ENCODE assay signal across 16 cellular contexts in the genomic region with DNA sequence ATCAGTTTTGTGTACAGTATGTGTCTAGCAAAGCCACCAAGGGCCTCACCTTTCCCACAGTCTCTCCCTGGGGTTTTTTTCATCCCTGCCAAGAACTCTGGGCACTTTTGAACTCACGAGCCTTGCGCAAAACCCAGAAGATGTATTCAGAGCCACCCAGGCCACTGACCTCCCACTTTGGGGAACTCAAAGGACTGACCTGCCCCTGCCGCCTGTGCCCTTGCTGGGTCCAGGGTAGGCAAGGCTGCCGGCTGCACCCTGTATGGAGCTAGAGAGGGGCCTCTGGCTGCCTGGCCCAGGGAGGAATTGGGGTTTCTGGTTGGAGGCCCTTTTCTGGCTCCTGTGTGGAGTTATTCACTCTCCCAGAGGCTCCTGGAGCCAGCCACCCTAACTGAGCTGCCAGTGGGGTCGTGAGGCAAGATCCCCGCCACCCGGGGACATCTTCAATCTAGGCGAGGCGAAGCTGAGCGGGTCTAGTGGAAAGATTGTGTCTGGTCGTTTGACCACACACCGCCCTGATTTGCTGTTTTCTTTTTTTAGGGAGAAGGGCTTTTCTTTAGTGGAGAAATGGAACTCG. TPM values are rescaled to one million over a fixed set of nuclear protein-coding genes. Genes with fewer than 3 reads are reported as not detected.
DNase-seq lines count a peak whose midpoint lies in the region; TF ChIP-seq lines count a peak whose summit lies in the region.
"Had no signal": no experiment of that assay in that cellular context is flagged by ENCODE, and none has a peak within 500 bp of the region (broad histone marks: within the 10 kb centered on the region; RNA-seq: fewer than 3 reads in every experiment).

No MANE protein-coding gene starts in this region.

- WGBS in mammary epithelial cell (ENCODE audit: low coverage, missing lambda C conversion rate) = 98% methylated on average over 12 of the region's 13 CpGs

- BruUV-seq in Calu3 (replicated peaks; lab: Mats Ljungman, UMichigan) = no TSS peak
- BruUV-seq in mammary epithelial cell (replicated peaks; lab: Mats Ljungman, UMichigan) = TSS peak; percentile 9

- H3K9me3 ChIP-seq in HUES48 (ENCODE audit: control insufficient read depth, insufficient read depth, low read length) = no peaks in the 10 kb centered on the region
- H3K9me3 ChIP-seq in mammary epithelial cell (replicated peaks; ENCODE audit: insufficient read depth, low read length) = no peaks in the 10 kb centered on the region
- H3K9me3 ChIP-seq: gastrocnemius medialis, MG63, psoas muscle had no signal

- dilution Hi-C loops in mammary epithelial cell (cut with HindIII; ENCODE audit: low sequenced_read_pairs) = no loop called here

- H4K20me1 ChIP-seq in mammary epithelial cell (ENCODE audit: insufficient read depth, low read length) = no peaks in the 10 kb centered on the region

- no peak for DNase-seq in Calu3
- no peak for DNase-seq in mammary epithelial cell
- DNase-seq in epidermal melanocyte (ENCODE audit: insufficient read length, low spot score) = no peak
- DNase-seq in brain microvascular endothelial cell = no peak
- no peak for DNase-seq in GM19238 (ENCODE audit: insufficient read length, low spot score)
- DNase-seq in NCI-H2196 (lab: John Stamatoyannopoulos, UW; ENCODE audit: unreplicated experiment) = no peak
- DNase-seq: activated gamma-delta T cell treated with Interleukin-2 at 50 U/mL for 16 hours; gastrocnemius medialis; left colon; MG63; psoas muscle; stimulated activated CD4-positive, alpha-beta T cell treated with anti-CD3 and anti-CD28 coated beads, Interleukin-4, amount 100 ng/mL, for 1 hour; substantia nigra had no signal

- peaks cover 34% of the 10 kb centered on the region for H3K79me2 ChIP-seq in mammary epithelial cell (ENCODE audit: insufficient read depth, low read length)

- CTCF ChIA-PET in Calu3 (lab: Charles Lee) = interaction anchor here (1.1 kb wide), 1 partner anchor 44 kb away, joined by 4 read pairs; the partner anchor contains the start of gene PSMD11
- CTCF ChIA-PET in mammary epithelial cell (lab: Charles Lee; ENCODE audit: low non-redundant PET) = no interaction called here

- H3K4me2 ChIP-seq in mammary epithelial cell (ENCODE audit: insufficient read depth, low read depth, low read length) = no peak overlapping the region

- H3K27ac Mint-ChIP-seq in Calu3 (ENCODE audit: unreplicated experiment) = no peak overlapping the region
- H3K27ac Mint-ChIP-seq in nephron = no peak overlapping the region

- H3K4me3 ChIP-seq in HUES48 (ENCODE audit: low read depth, low read length) (peak overlapping the region; percentile 69; the same call in 1 of the 2 replicates), mammary epithelial cell (replicated peaks in 1 of 3; ENCODE audit: insufficient read depth in 1 of 3, low read depth in 2 of 3, low read length in 3 of 3) (no peak overlapping the region), brain microvascular endothelial cell (ENCODE audit: low read depth, low read length) (no peak overlapping the region)
- H3K4me3 ChIP-seq: gastrocnemius medialis had no signal

- TF ChIP-seq CTCF in Calu3 (IDR thresholded peaks at IDR 0.05; ENCODE audit: unreplicated experiment) = no peak
- no peak for TF ChIP-seq CTCF in mammary epithelial cell (conservative IDR thresholded peaks at IDR 0.05 in 1 of 2, IDR thresholded peaks at IDR 0.05 in 1 of 2; ENCODE audit: extremely low read depth in 1 of 2, insufficient read depth in 1 of 2, low read depth in 1 of 2, low read length in 2 of 2)
- no peak for TF ChIP-seq CTCF in nephron (IDR thresholded peaks at IDR 0.05; ENCODE audit: unreplicated experiment in 3 of 3)
- TF ChIP-seq CTCF in brain microvascular endothelial cell (IDR thresholded peaks at IDR 0.05; ENCODE audit: low read depth, low read length, missing control alignments) = no peak

- H3K4me1 Mint-ChIP-seq in Calu3 (ENCODE audit: low read depth, unreplicated experiment) = peaks cover 17% of the 10 kb centered on the region
- H3K4me1 Mint-ChIP-seq in nephron = peaks cover 65% of the 10 kb centered on the region

- H3K4me1 ChIP-seq in HUES48 (ENCODE audit: control insufficient read depth, insufficient read depth, low read length) (peaks cover 36% of the 10 kb centered on the region), mammary epithelial cell (ENCODE audit: insufficient read depth, low read length) (peaks cover 37% of the 10 kb centered on the region)

- no peak overlapping the region for H3K27ac ChIP-seq in HUES48 (ENCODE audit: low read depth, low read length)
- H3K27ac ChIP-seq in mammary epithelial cell (ENCODE audit: insufficient read depth, low read depth, low read length) = no peak overlapping the region
- H3K27ac ChIP-seq in brain microvascular endothelial cell = no peak overlapping the region
- H3K27ac ChIP-seq: gastrocnemius medialis, HL-60, psoas muscle had no signal

- H3K9me3 Mint-ChIP-seq in Calu3 (ENCODE audit: low read depth, unreplicated experiment) = no peaks in the 10 kb centered on the region
- no peaks in the 10 kb centered on the region for H3K9me3 Mint-ChIP-seq in nephron

- in situ Hi-C loops in mammary epithelial cell (cut with MboI; ENCODE audit: low sequenced_read_pairs in 2 of 2) = loop anchor here in 1 of 2 donors (10.0 kb wide), 1 partner anchor 126 kb away; no protein-coding TSS in a partner anchor
- in situ Hi-C loops in brain microvascular endothelial cell (cut with HindIII; ENCODE audit: low pct_ligation_motif_present, low sequenced_read_pairs) = no loop called here

- H3K9ac ChIP-seq in HUES48 (ENCODE audit: low read depth, low read length) = no peak overlapping the region
- no peak overlapping the region for H3K9ac ChIP-seq in mammary epithelial cell (ENCODE audit: insufficient read depth, low read length)

- H3K4me3 Mint-ChIP-seq in Calu3 (ENCODE audit: low read depth, unreplicated experiment) = peak overlapping the region; percentile 76
- peak overlapping the region; percentile 81 to 93 (median 89) for H3K4me3 Mint-ChIP-seq in nephron

- H3K27me3 ChIP-seq in HUES48 (ENCODE audit: control insufficient read depth, insufficient read depth, low read length) (no peaks in the 10 kb centered on the region), mammary epithelial cell (ENCODE audit: insufficient read depth, low read length) (no peaks in the 10 kb centered on the region), brain microvascular endothelial cell (replicated peaks) (no peaks in the 10 kb centered on the region)
- H3K27me3 ChIP-seq: gastrocnemius medialis, MG63 had no signal

- intact Hi-C loops in Calu3 (cut with micrococcal nuclease; ENCODE audit: unreplicated experiment) = no loop called here
- intact Hi-C loops in mammary epithelial cell (cut with micrococcal nuclease) = loop anchor here (5.0 to 10.0 kb wide), 2 partner anchors 64 to 386 kb away; partner anchors contain the start of gene MYO1D

- H3K36me3 Mint-ChIP-seq in Calu3 (ENCODE audit: insufficient read depth, unreplicated experiment) (peaks cover 34% of the 10 kb centered on the region), nephron (ENCODE audit: low read depth) (peaks cover 16% of the 10 kb centered on the region)

- no peak overlapping the region for H2AFZ ChIP-seq in mammary epithelial cell (ENCODE audit: low read depth, low read length)

- no peaks in the 10 kb centered on the region for H3K27me3 Mint-ChIP-seq in Calu3 (ENCODE audit: unreplicated experiment)
- peaks cover 3% of the 10 kb centered on the region for H3K27me3 Mint-ChIP-seq in nephron (ENCODE audit: low read depth)

- peaks cover 32% of the 10 kb centered on the region for H3K36me3 ChIP-seq in HUES48 (ENCODE audit: control insufficient read depth, insufficient read depth, low read length)
- no peaks in the 10 kb centered on the region for H3K36me3 ChIP-seq in mammary epithelial cell (ENCODE audit: insufficient read depth, low read length)
- no peaks in the 10 kb centered on the region for H3K36me3 ChIP-seq in brain microvascular endothelial cell (replicated peaks)
- H3K36me3 ChIP-seq: gastrocnemius medialis had no signal

RNA-seq across cellular contexts. Expression of gene CDK5R1, which starts 1.9 kb away (rescaled TPM):
- total RNA-seq in Calu3 (2022) = 4.0 and 4.3 TPM in 2 replicates
- total RNA-seq in mammary epithelial cell = 1 to 10 TPM; 1.7 to 4.9 TPM
- 2.6 TPM for polyA plus RNA-seq in mammary epithelial cell
- polyA minus RNA-seq in mammary epithelial cell = 10.1 TPM

RNA-seq across cellular contexts. Expression of gene PSMD11, which starts 44.4 kb away (rescaled TPM):
- 152 and 167 TPM in 2 replicates for total RNA-seq in Calu3 (2022)
- 100 to 1,000 TPM in 1 of 2 donors, 10 to 100 TPM in 1; 93.5 to 131 TPM for total RNA-seq in mammary epithelial cell
- 114 TPM for polyA plus RNA-seq in mammary epithelial cell
- 127 TPM for polyA minus RNA-seq in mammary epithelial cell
